13 cellular contexts compared by ENCODE assay signal in genomic region chrX:74458738-74459137, GRCh38. TPM values are rescaled to one million over a fixed set of nuclear protein-coding genes. Genes with fewer than 3 reads are reported as not detected.
DNase-seq lines count a peak whose midpoint lies in the region; ATAC-seq, FAIRE-seq and TF ChIP-seq lines count a peak whose summit lies in the region.
"Had no signal": no experiment of that assay in that cellular context is flagged by ENCODE, and none has a peak within 500 bp of the region (broad histone marks: within the 10 kb centered on the region; RNA-seq: fewer than 3 reads in every experiment).

No MANE protein-coding gene starts in this region.

- peaks cover 0 to 10% (median 0%) of the 10 kb centered on the region in 5 experiments for H3K9me3 Mint-ChIP-seq in brain
- H3K9me3 Mint-ChIP-seq in activated CD8-positive, alpha-beta T cell treated with anti-CD3 and anti-CD28 coated beads for 36 hours = no peaks in the 10 kb centered on the region
- H3K9me3 Mint-ChIP-seq: CD8-positive, alpha-beta T cell; memory B cell had no signal

- peak overlapping the region in 3 of 5 experiments; percentile 1 to 63 (median 32) for H3K27ac Mint-ChIP-seq in brain
- H3K27ac Mint-ChIP-seq in activated CD8-positive, alpha-beta T cell treated with anti-CD3 and anti-CD28 coated beads for 36 hours = no peak overlapping the region
- H3K27ac Mint-ChIP-seq: CD8-positive, alpha-beta T cell; IgD-negative memory B cell; memory B cell; T-helper 17 cell had no signal

- peaks cover 3% of the 10 kb centered on the region for H3K27me3 Mint-ChIP-seq in brain
- no peaks in the 10 kb centered on the region for H3K27me3 Mint-ChIP-seq in activated CD8-positive, alpha-beta T cell treated with anti-CD3 and anti-CD28 coated beads for 36 hours
- H3K27me3 Mint-ChIP-seq: T-helper 17 cell had no signal

- no peak for FAIRE-seq in D721Med (lab: Jason Lieb, UNC)

- POLR2A ChIA-PET in activated CD8-positive, alpha-beta T cell treated with anti-CD3 and anti-CD28 coated beads for 36 hours (lab: Charles Lee) = no interaction called here

- peaks cover 20% of the 10 kb centered on the region for H3K36me3 Mint-ChIP-seq in brain
- H3K36me3 Mint-ChIP-seq in activated CD8-positive, alpha-beta T cell treated with anti-CD3 and anti-CD28 coated beads for 36 hours (ENCODE audit: low read depth) = no peaks in the 10 kb centered on the region
- H3K36me3 Mint-ChIP-seq: CD8-positive, alpha-beta T cell; IgD-negative memory B cell; memory B cell had no signal

- TF ChIP-seq CTCF in D721Med (IDR thresholded peaks at IDR 0.05; ENCODE audit: insufficient read depth, missing control alignments) = peak; percentile 7
- no peak for TF ChIP-seq CTCF in brain (conservative IDR thresholded peaks at IDR 0.05)
- no peak for TF ChIP-seq CTCF in activated CD8-positive, alpha-beta T cell treated with anti-CD3 and anti-CD28 coated beads for 36 hours (IDR thresholded peaks at IDR 0.05)

- no peak overlapping the region for H3K4me3 Mint-ChIP-seq in brain
- H3K4me3 Mint-ChIP-seq in activated CD8-positive, alpha-beta T cell treated with anti-CD3 and anti-CD28 coated beads for 36 hours = no peak overlapping the region
- H3K4me3 Mint-ChIP-seq: CD8-positive, alpha-beta T cell; IgD-negative memory B cell; memory B cell; T-helper 17 cell had no signal

- no peak for DNase-seq in D721Med (ENCODE audit: insufficient read length, low spot score)
- DNase-seq in M059J (ENCODE audit: low read depth) = peak; percentile 93
- DNase-seq in left kidney (ENCODE audit: low read depth, low spot score) = peak; percentile 8
- no peak for DNase-seq in activated CD8-positive, alpha-beta T cell treated with anti-CD3 and anti-CD28 coated beads for 36 hours
- no peak for DNase-seq in NCI-H146 treated with DMSO at 0.1 percent for 48 hours (lab: John Stamatoyannopoulos, UW; ENCODE audit: unreplicated experiment)
- DNase-seq in NCI-H82 treated with DMSO at 0.1 percent for 48 hours (lab: John Stamatoyannopoulos, UW; ENCODE audit: unreplicated experiment) = no peak
- no peak for DNase-seq in T-helper 2 cell
- DNase-seq: CD8-positive, alpha-beta T cell; NCI-H526; T-helper 17 cell had no signal

- no peak for ATAC-seq in activated CD8-positive, alpha-beta T cell treated with anti-CD3 and anti-CD28 coated beads for 36 hours
- ATAC-seq: CD8-positive, alpha-beta T cell; T-helper 17 cell had no signal

- CTCF ChIA-PET in activated CD8-positive, alpha-beta T cell treated with anti-CD3 and anti-CD28 coated beads for 36 hours (lab: Charles Lee) = no interaction called here

- intact Hi-C loops in activated CD8-positive, alpha-beta T cell treated with anti-CD3 and anti-CD28 coated beads for 36 hours (cut with micrococcal nuclease) = no loop called here

- H3K4me1 Mint-ChIP-seq in brain = peaks cover 18% of the 10 kb centered on the region
- H3K4me1 Mint-ChIP-seq in activated CD8-positive, alpha-beta T cell treated with anti-CD3 and anti-CD28 coated beads for 36 hours (ENCODE audit: low read depth) = no peaks in the 10 kb centered on the region
- H3K4me1 Mint-ChIP-seq: IgD-negative memory B cell, memory B cell, T-helper 17 cell had no signal

RNA-seq across cellular contexts. Expression of gene SLC16A2, which starts 37.4 kb away (rescaled TPM):
- 56.5 and 78.7 TPM in 2 replicates for total RNA-seq in M059J (2014; rRNA removed; shearing (Covaris generic))
- polyA plus RNA-seq in brain (ENCODE audit: insufficient read depth, low read depth, low replicate concordance) = 5.7 TPM
- total RNA-seq in activated CD8-positive, alpha-beta T cell treated with anti-CD3 and anti-CD28 coated beads for 36 hours = under 1 TPM; 0.36 TPM
- polyA plus RNA-seq: IgD-negative memory B cell had no signal

Comparison
In these comparisons a context has a peak if more than half of its experiments do, and no peak if none do; other contexts are left out.
1. DNase-seq: peak in M059J (single experiment) and left kidney (single experiment); none in D721Med (single experiment), activated CD8-positive, alpha-beta T cell treated with anti-CD3 and anti-CD28 coated beads for 36 hours (single experiment), NCI-H146 treated with DMSO at 0.1 percent for 48 hours (single experiment), NCI-H82 treated with DMSO at 0.1 percent for 48 hours (single experiment) and T-helper 2 cell (0 of 5).
2. RNA of gene SLC16A2, which starts 37.4 kb away (total RNA-seq): 56.5 to 78.7 TPM in M059J; 0.36 TPM in activated CD8-positive, alpha-beta T cell treated with anti-CD3 and anti-CD28 coated beads for 36 hours; every median in the first group is over 10 times any median in the second.